ENCODE assay signal across 14 cellular contexts in genomic region chr4:4490041-4490440, GRCh38. TPM values are rescaled to one million over a fixed set of nuclear protein-coding genes. Genes with fewer than 3 reads are reported as not detected.
DNase-seq lines count a peak whose midpoint lies in the region; ATAC-seq, FAIRE-seq and TF ChIP-seq lines count a peak whose summit lies in the region.
"Had no signal": no experiment of that assay in that cellular context is flagged by ENCODE, and none has a peak within 500 bp of the region (broad histone marks: within the 10 kb centered on the region; RNA-seq: fewer than 3 reads in every experiment).

No MANE protein-coding gene starts in this region.

- H3K9ac ChIP-seq in GM23248 (peak overlapping the region; percentile 0; the same call in 1 of the 2 replicates), PC-3 (ENCODE audit: low read length) (no peak overlapping the region), mesendoderm (ENCODE audit: low read length) (no peak overlapping the region)

- H3F3A ChIP-seq in GM23248 (ENCODE audit: insufficient read depth) (peaks cover 18% of the 10 kb centered on the region), PC-3 (ENCODE audit: low read length, unreplicated experiment) (no peaks in the 10 kb centered on the region)

- H3K4ac ChIP-seq in mesendoderm (ENCODE audit: low read depth, low read length), result no peak overlapping the region

- H2AK5ac ChIP-seq in mesendoderm (ENCODE audit: low read length), result no peak overlapping the region

- CTCF ChIA-PET in PC-3 (lab: Charles Lee), result interaction anchor here (1.9 kb wide), 1 partner anchor 18 kb away, joined by 5 read pairs; no protein-coding TSS in a partner anchor

- in situ Hi-C loops in GM23248 (cut with MboI), result loop anchor here (10.0 to 25.0 kb wide), 3 partner anchors 185 to 647 kb away; no protein-coding TSS in a partner anchor

- H3K27ac ChIP-seq in GM23248, result no peak overlapping the region
- no peak overlapping the region for H3K27ac ChIP-seq in PC-3 (ENCODE audit: low read length)
- H3K27ac ChIP-seq in vagina, result peak overlapping the region; percentile 76
- no peak overlapping the region for H3K27ac ChIP-seq in mesendoderm (ENCODE audit: low read depth, low read length)
- H3K27ac ChIP-seq: HL-60, SJSA1 had no signal

- no peaks in the 10 kb centered on the region for H4K20me1 ChIP-seq in GM23248 (ENCODE audit: insufficient read depth)
- H4K20me1 ChIP-seq in PC-3 (ENCODE audit: low read length), result 0 out of 2 replicates have a peak, but pooled peaks cover 6% of the 10 kb centered on the region

- 80 to 84% methylated on average over 3 of the region's 3 CpGs for WGBS in GM23248 (ENCODE audit: low coverage in 1 of 2, low lambda C conversion rate in 2 of 2, missing lambda C conversion rate in 2 of 2), 2 experiments
- WGBS in mesendoderm (ENCODE audit: extremely low coverage, insufficient coverage, low lambda C conversion rate), result 100% methylated on average over 1 of the region's 3 CpGs

- no peak overlapping the region for H4K8ac ChIP-seq in mesendoderm (ENCODE audit: low read depth, low read length)

- DNase-seq in GM23248 (peak; percentile 56), PC-3 (peak; percentile 8), vagina (ENCODE audit: extremely low spot score in 2 of 2) (no peak), mesendoderm (no peak), DMS 273 (lab: John Stamatoyannopoulos, UW; ENCODE audit: unreplicated experiment) (no peak), glomerular visceral epithelial cell (ENCODE audit: extremely low spot score) (no peak)
- DNase-seq: BE2C; CD8-positive, alpha-beta T cell; NCI-H2029; NCI-H526; NK-92 treated with Interleukin-12 subunit alpha and Interleukin-12 subunit beta, amount 100 ng/mL, for 24 hours had no signal

- H2AFZ ChIP-seq in GM23248 (no peak overlapping the region), PC-3 (ENCODE audit: low read length) (no peak overlapping the region)

- H3K18ac ChIP-seq in mesendoderm (ENCODE audit: low read length), result no peak overlapping the region

- TF ChIP-seq CTCF in PC-3 (conservative IDR thresholded peaks at IDR 0.05; ENCODE audit: low read depth, low read length) (no peak), vagina (IDR thresholded peaks at IDR 0.05) (no peak)

- H2BK15ac ChIP-seq in mesendoderm (replicated peaks; ENCODE audit: low read depth), result no peak overlapping the region

- H2BK5ac ChIP-seq in mesendoderm (ENCODE audit: low read length), result no peak overlapping the region

- BruUV-seq in PC-3 (replicated peaks; lab: Mats Ljungman, UMichigan), result no TSS peak

- no peak for TF ChIP-seq POLR2A in vagina (IDR thresholded peaks at IDR 0.05)

- POLR2A ChIA-PET in PC-3 (lab: Charles Lee; ENCODE audit: unreplicated experiment), result no interaction called here

- no peaks in the 10 kb centered on the region for H3K79me1 ChIP-seq in mesendoderm (ENCODE audit: low read length)

- no peak overlapping the region for H2BK120ac ChIP-seq in mesendoderm (ENCODE audit: low read depth, low read length)

- no peaks in the 10 kb centered on the region for H3K9me3 ChIP-seq in GM23248 (ENCODE audit: low read depth)
- H3K9me3 ChIP-seq in PC-3 (ENCODE audit: low read length), result no peaks in the 10 kb centered on the region
- no peaks in the 10 kb centered on the region for H3K9me3 ChIP-seq in vagina
- H3K9me3 ChIP-seq: BE2C, SJSA1 had no signal

- H3K23ac ChIP-seq in mesendoderm (ENCODE audit: low read length), result no peak overlapping the region

- intact Hi-C loops in PC-3 (cut with micrococcal nuclease), result loop anchor here (5.0 kb wide), 1 partner anchor 1322 kb away; no protein-coding TSS in a partner anchor
- intact Hi-C loops in vagina (cut with DNase I), result loop anchor here (10.0 kb wide), 1 partner anchor 365 kb away; the partner anchor contains the start of gene MSX1

- H3K4me3 ChIP-seq in GM23248 (no peak overlapping the region), PC-3 (ENCODE audit: low read length) (no peak overlapping the region), vagina (no peak overlapping the region), mesendoderm (ENCODE audit: low read length) (no peak overlapping the region)
- H3K4me3 ChIP-seq: SJSA1 had no signal

- no peak for ATAC-seq in PC-3
- ATAC-seq: CD8-positive, alpha-beta T cell had no signal

- H3K4me1 ChIP-seq in GM23248 (ENCODE audit: insufficient read depth) (peaks cover 34% of the 10 kb centered on the region), PC-3 (ENCODE audit: insufficient read depth, low read length) (no peaks in the 10 kb centered on the region), vagina (peaks cover 9% of the 10 kb centered on the region), mesendoderm (ENCODE audit: control insufficient read depth, low read depth, low read length) (no peaks in the 10 kb centered on the region)
- H3K4me1 ChIP-seq: BE2C had no signal

- H4K5ac ChIP-seq in mesendoderm (ENCODE audit: low read length), result no peak overlapping the region

- FAIRE-seq in endometrium (lab: Jason Lieb, UNC), result peak; percentile 29

- no peaks in the 10 kb centered on the region for H3K9me2 ChIP-seq in GM23248 (ENCODE audit: insufficient read depth)
- no peaks in the 10 kb centered on the region for H3K9me2 ChIP-seq in PC-3 (replicated peaks; ENCODE audit: low read length)

- no peaks in the 10 kb centered on the region for H3K27me3 ChIP-seq in GM23248 (replicated peaks; ENCODE audit: insufficient read depth)
- no peaks in the 10 kb centered on the region for H3K27me3 ChIP-seq in PC-3 (ENCODE audit: low read length)
- H3K27me3 ChIP-seq in vagina, result no peaks in the 10 kb centered on the region
- H3K27me3 ChIP-seq in mesendoderm (ENCODE audit: insufficient read depth, low read length, poor library complexity), result no peaks in the 10 kb centered on the region
- H3K27me3 ChIP-seq: BE2C, SJSA1 had no signal

- H3K56ac ChIP-seq in mesendoderm (ENCODE audit: low read length), result no peak overlapping the region

- H3K79me2 ChIP-seq in GM23248 (ENCODE audit: insufficient read depth) (peaks cover 84% of the 10 kb centered on the region), PC-3 (ENCODE audit: low read length) (peaks cover 12% of the 10 kb centered on the region), mesendoderm (ENCODE audit: control insufficient read depth, insufficient read depth, low read length) (no peaks in the 10 kb centered on the region)

- H3K36me3 ChIP-seq in GM23248 (ENCODE audit: low read depth), result no peaks in the 10 kb centered on the region
- no peaks in the 10 kb centered on the region for H3K36me3 ChIP-seq in PC-3 (ENCODE audit: low read depth, low read length)
- no peaks in the 10 kb centered on the region for H3K36me3 ChIP-seq in vagina
- no peaks in the 10 kb centered on the region for H3K36me3 ChIP-seq in mesendoderm (ENCODE audit: control insufficient read depth, insufficient read depth, low read length)
- H3K36me3 ChIP-seq: BE2C, SJSA1 had no signal

- peak overlapping the region; percentile 16 for H3K4me2 ChIP-seq in GM23248 (ENCODE audit: unreplicated experiment)
- H3K4me2 ChIP-seq in PC-3 (ENCODE audit: low read length), result no peak overlapping the region
- no peak overlapping the region for H3K4me2 ChIP-seq in mesendoderm (ENCODE audit: low read length)

RNA-seq across cellular contexts. Expression of gene STX18, which starts 51.8 kb away (rescaled TPM):
- 35.0 and 42.6 TPM in 2 replicates for total RNA-seq in GM23248 (2014; rRNA removed; shearing (Covaris generic))
- 39.2 and 40.5 TPM in 2 replicates for polyA plus RNA-seq in GM23248 (2016; fragmentation: Nextera tagmentation; extraction: Ambion mirVana)
- total RNA-seq in PC-3 (2014; rRNA removed) (24.0 and 25.0 TPM in 2 replicates), vagina (20.4 TPM)
- polyA plus RNA-seq in mesendoderm (2013, experiment 1 of 2), result 19.9 TPM
- polyA plus RNA-seq in mesendoderm (2013, experiment 2 of 2), result 20.1 TPM

Comparison
In these comparisons a context has a peak if more than half of its experiments do, and no peak if none do; other contexts are left out.
1. DNase-seq: peak in GM23248 (single experiment) and PC-3 (single experiment); none in vagina (0 of 2), mesendoderm (single experiment), DMS 273 (single experiment) and glomerular visceral epithelial cell (single experiment).